In the genomic region with DNA sequence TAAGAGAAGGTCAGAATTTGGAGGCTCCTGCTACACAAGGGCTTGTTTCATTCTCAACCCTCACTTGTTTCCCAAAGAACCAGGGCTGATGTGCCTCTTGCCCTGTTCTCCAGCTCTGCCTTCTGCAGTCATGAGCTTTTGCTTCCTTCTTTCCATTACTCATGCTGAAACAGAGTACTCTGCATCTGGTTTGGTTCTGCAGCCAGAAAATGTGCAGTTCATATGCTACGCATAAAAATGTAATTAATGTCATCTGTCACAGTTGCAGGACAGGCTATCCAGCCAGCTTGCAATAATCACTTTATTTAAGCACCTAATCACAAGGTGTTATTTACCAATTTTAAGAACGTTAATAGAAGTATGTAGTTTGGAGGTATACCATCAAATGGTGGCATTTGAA, we compare ENCODE assay signal across 23 cellular contexts.
DNase-seq lines count a peak whose midpoint lies in the region; ATAC-seq and TF ChIP-seq lines count a peak whose summit lies in the region.
"Had no signal": no experiment of that assay in that cellular context is flagged by ENCODE, and none has a peak within 500 bp of the region (broad histone marks: within the 10 kb centered on the region; RNA-seq: fewer than 3 reads in every experiment).

No MANE protein-coding gene starts in this region.

- H2AFZ ChIP-seq in GM23338: no peak overlapping the region
- H2AFZ ChIP-seq: hepatocyte had no signal

- no peak overlapping the region for H3K4me3 Mint-ChIP-seq in GM23338
- H3K4me3 Mint-ChIP-seq: activated CD4-positive, alpha-beta T cell treated with anti-CD3 and anti-CD28 coated beads, Interleukin-2, amount 10 ng/mL, durations not matched to agents 7 days and 5 days; activated naive CD4-positive, alpha-beta T cell treated with anti-CD3 and anti-CD28 coated beads for 36 hours; H9; naive thymus-derived CD8-positive, alpha-beta T cell had no signal

- H3F3A ChIP-seq in GM23338 (replicated peaks; ENCODE audit: low read depth): no peaks in the 10 kb centered on the region

- H3K36me3 ChIP-seq in RWPE2 (ENCODE audit: low read depth): peaks cover 47% of the 10 kb centered on the region
- H3K36me3 ChIP-seq in GM23338 (ENCODE audit: insufficient read depth): no peaks in the 10 kb centered on the region
- H3K36me3 ChIP-seq: BLaER1, gastrocnemius medialis, WERI-Rb-1 had no signal

- H3K9me2 ChIP-seq in GM23338 (ENCODE audit: insufficient read depth): no peaks in the 10 kb centered on the region

- H3K9me3 ChIP-seq in RWPE2 (ENCODE audit: severe bottlenecking): no peaks in the 10 kb centered on the region
- H3K9me3 ChIP-seq: BLaER1, gastrocnemius medialis had no signal

- H3K9me3 Mint-ChIP-seq in GM23338: no peaks in the 10 kb centered on the region
- H3K9me3 Mint-ChIP-seq: activated CD4-positive, alpha-beta T cell treated with anti-CD3 and anti-CD28 coated beads, Interleukin-2, amount 10 ng/mL, durations not matched to agents 7 days and 5 days; activated naive CD4-positive, alpha-beta T cell treated with anti-CD3 and anti-CD28 coated beads for 36 hours; H9 had no signal

- peaks cover 35% of the 10 kb centered on the region for H3K4me1 ChIP-seq in RWPE2 (ENCODE audit: insufficient read depth, poor library complexity, severe bottlenecking)
- peaks cover 10% of the 10 kb centered on the region for H3K4me1 ChIP-seq in GM23338 (ENCODE audit: insufficient read depth)
- H3K4me1 ChIP-seq: BLaER1, gastrocnemius medialis had no signal

- no peaks in the 10 kb centered on the region for H3K79me2 ChIP-seq in GM23338 (replicated peaks; ENCODE audit: insufficient read depth)
- H3K79me2 ChIP-seq: hepatocyte had no signal

- H3K4me1 Mint-ChIP-seq in GM23338: peaks cover 19% of the 10 kb centered on the region; the same call in 2 of the 3 replicates
- H3K4me1 Mint-ChIP-seq: activated CD4-positive, alpha-beta T cell treated with anti-CD3 and anti-CD28 coated beads, Interleukin-2, amount 10 ng/mL, durations not matched to agents 7 days and 5 days; naive thymus-derived CD8-positive, alpha-beta T cell had no signal

- peak overlapping the region; percentile 35 for H3K27ac ChIP-seq in RWPE2 (ENCODE audit: poor library complexity, severe bottlenecking)
- no peak overlapping the region for H3K27ac ChIP-seq in GM23338 (ENCODE audit: low read depth)
- H3K27ac ChIP-seq: BLaER1, gastrocnemius medialis, hepatocyte, WERI-Rb-1 had no signal

- no peak overlapping the region for H3K4me2 ChIP-seq in GM23338
- H3K4me2 ChIP-seq: BLaER1, hepatocyte, smooth muscle cell had no signal

- no peaks in the 10 kb centered on the region for H4K20me1 ChIP-seq in GM23338 (replicated peaks; ENCODE audit: insufficient read depth)
- H4K20me1 ChIP-seq: BLaER1 had no signal

- TF ChIP-seq CTCF in RWPE2 (IDR thresholded peaks at IDR 0.05; ENCODE audit: poor library complexity, severe bottlenecking) (no peak), GM23338 (conservative IDR thresholded peaks at IDR 0.05; ENCODE audit: low read depth in 2 of 2) (no peak)

- ATAC-seq in RWPE2 (ENCODE audit: low read depth) (no peak), HG03457 (IDR thresholded peaks at IDR 0.05; ENCODE audit: unreplicated experiment) (no peak), GM19351 (IDR thresholded peaks at IDR 0.05; ENCODE audit: unreplicated experiment) (no peak), GM23338 (no peak)
- ATAC-seq: gastrocnemius medialis; left ventricle myocardium superior; naive thymus-derived CD8-positive, alpha-beta T cell had no signal

- DNase-seq in NCI-H2171 treated with DMSO at 0.1 percent for 48 hours (lab: John Stamatoyannopoulos, UW): peak; percentile 39
- no peak for DNase-seq in NCI-H2171 (lab: John Stamatoyannopoulos, UW)
- no peak for DNase-seq in RWPE2 (ENCODE audit: low spot score)
- peak; percentile 70 for DNase-seq in fibroblast of gingiva (ENCODE audit: low read depth)
- peak; percentile 14 for DNase-seq in stromal cell of bone marrow (ENCODE audit: low read depth)
- DNase-seq in GM23338 (ENCODE audit: low spot score): no peak
- DNase-seq: activated CD4-positive, alpha-beta T cell treated with anti-CD3 and anti-CD28 coated beads, Interleukin-2, amount 10 ng/mL, durations not matched to agents 7 days and 5 days; activated naive CD4-positive, alpha-beta T cell treated with anti-CD3 and anti-CD28 coated beads for 36 hours; DND-41; gastrocnemius medialis; H9; left ventricle myocardium superior; midbrain; naive thymus-derived CD8-positive, alpha-beta T cell; NCI-H1417 treated with DMSO at 0.1 percent for 48 hours; NCI-H524 treated with DMSO at 0.1 percent for 48 hours; retina; WERI-Rb-1 had no signal

- H3K27me3 Mint-ChIP-seq in GM23338 (ENCODE audit: insufficient read depth, low read depth, poor library complexity): no peaks in the 10 kb centered on the region

- H3K4me3 ChIP-seq in RWPE2 (ENCODE audit: severe bottlenecking): no peak overlapping the region
- no peak overlapping the region for H3K4me3 ChIP-seq in GM23338
- H3K4me3 ChIP-seq: BLaER1, gastrocnemius medialis, hepatocyte, smooth muscle cell had no signal

- no peaks in the 10 kb centered on the region for H3K36me3 Mint-ChIP-seq in GM23338 (ENCODE audit: low read depth)

- no peak overlapping the region for H3K27ac Mint-ChIP-seq in GM23338
- H3K27ac Mint-ChIP-seq: activated CD4-positive, alpha-beta T cell treated with anti-CD3 and anti-CD28 coated beads, Interleukin-2, amount 10 ng/mL, durations not matched to agents 7 days and 5 days; activated naive CD4-positive, alpha-beta T cell treated with anti-CD3 and anti-CD28 coated beads for 36 hours; H9; naive thymus-derived CD8-positive, alpha-beta T cell had no signal

- H3K27me3 ChIP-seq in RWPE2 (ENCODE audit: insufficient read depth, poor library complexity, severe bottlenecking) (no peaks in the 10 kb centered on the region), GM23338 (ENCODE audit: insufficient read depth) (no peaks in the 10 kb centered on the region)
- H3K27me3 ChIP-seq: BLaER1, gastrocnemius medialis, hepatocyte had no signal

TF ChIP-seq in GM23338, 12 proteins besides CTCF, POLR2A, EP300 and RAD21 (continues in another document):
- TF ChIP-seq EZH2 (IDR thresholded peaks at IDR 0.05; ENCODE audit: low read depth, unreplicated experiment) (no peak), STAT1 (IDR thresholded peaks at IDR 0.05; ENCODE audit: unreplicated experiment) (no peak), NANOG (IDR thresholded peaks at IDR 0.05; ENCODE audit: borderline replicate concordance) (no peak), CREB1 (CRISPR knock-in tag; IDR thresholded peaks at IDR 0.05; ENCODE audit: low read depth) (no peak), EZH2phosphoT487 (IDR thresholded peaks at IDR 0.05; ENCODE audit: unreplicated experiment) (no peak), POLR2AphosphoS5 (IDR thresholded peaks at IDR 0.05; ENCODE audit: low read depth) (no peak), ZNF331 (CRISPR knock-in tag; IDR thresholded peaks at IDR 0.05; ENCODE audit: low read depth) (no peak), ZNF114 (CRISPR knock-in tag; IDR thresholded peaks at IDR 0.05) (no peak)
- TF ChIP-seq, protein P1, sequence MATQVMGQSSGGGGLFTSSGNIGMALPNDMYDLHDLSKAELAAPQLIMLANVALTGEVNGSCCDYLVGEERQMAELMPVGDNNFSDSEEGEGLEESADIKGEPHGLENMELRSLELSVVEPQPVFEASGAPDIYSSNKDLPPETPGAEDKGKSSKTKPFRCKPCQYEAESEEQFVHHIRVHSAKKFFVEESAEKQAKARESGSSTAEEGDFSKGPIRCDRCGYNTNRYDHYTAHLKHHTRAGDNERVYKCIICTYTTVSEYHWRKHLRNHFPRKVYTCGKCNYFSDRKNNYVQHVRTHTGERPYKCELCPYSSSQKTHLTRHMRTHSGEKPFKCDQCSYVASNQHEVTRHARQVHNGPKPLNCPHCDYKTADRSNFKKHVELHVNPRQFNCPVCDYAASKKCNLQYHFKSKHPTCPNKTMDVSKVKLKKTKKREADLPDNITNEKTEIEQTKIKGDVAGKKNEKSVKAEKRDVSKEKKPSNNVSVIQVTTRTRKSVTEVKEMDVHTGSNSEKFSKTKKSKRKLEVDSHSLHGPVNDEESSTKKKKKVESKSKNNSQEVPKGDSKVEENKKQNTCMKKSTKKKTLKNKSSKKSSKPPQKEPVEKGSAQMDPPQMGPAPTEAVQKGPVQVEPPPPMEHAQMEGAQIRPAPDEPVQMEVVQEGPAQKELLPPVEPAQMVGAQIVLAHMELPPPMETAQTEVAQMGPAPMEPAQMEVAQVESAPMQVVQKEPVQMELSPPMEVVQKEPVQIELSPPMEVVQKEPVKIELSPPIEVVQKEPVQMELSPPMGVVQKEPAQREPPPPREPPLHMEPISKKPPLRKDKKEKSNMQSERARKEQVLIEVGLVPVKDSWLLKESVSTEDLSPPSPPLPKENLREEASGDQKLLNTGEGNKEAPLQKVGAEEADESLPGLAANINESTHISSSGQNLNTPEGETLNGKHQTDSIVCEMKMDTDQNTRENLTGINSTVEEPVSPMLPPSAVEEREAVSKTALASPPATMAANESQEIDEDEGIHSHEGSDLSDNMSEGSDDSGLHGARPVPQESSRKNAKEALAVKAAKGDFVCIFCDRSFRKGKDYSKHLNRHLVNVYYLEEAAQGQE (IDR thresholded peaks at IDR 0.05; ENCODE audit: unreplicated experiment): no peak
- TF ChIP-seq, protein P2, sequence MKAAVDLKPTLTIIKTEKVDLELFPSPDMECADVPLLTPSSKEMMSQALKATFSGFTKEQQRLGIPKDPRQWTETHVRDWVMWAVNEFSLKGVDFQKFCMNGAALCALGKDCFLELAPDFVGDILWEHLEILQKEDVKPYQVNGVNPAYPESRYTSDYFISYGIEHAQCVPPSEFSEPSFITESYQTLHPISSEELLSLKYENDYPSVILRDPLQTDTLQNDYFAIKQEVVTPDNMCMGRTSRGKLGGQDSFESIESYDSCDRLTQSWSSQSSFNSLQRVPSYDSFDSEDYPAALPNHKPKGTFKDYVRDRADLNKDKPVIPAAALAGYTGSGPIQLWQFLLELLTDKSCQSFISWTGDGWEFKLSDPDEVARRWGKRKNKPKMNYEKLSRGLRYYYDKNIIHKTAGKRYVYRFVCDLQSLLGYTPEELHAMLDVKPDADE (IDR thresholded peaks at IDR 0.05): no peak

Comparison
In these comparisons a context has a peak if more than half of its experiments do, and no peak if none do; other contexts are left out.
1. DNase-seq: peak in NCI-H2171 treated with DMSO at 0.1 percent for 48 hours (single experiment), fibroblast of gingiva (single experiment) and stromal cell of bone marrow (single experiment); none in NCI-H2171 (single experiment), RWPE2 (single experiment) and GM23338 (single experiment).